13 cellular contexts compared by ENCODE assay signal in genomic region chr7:112982441-112983063, GRCh38.
DNase-seq lines count a peak whose midpoint lies in the region; ATAC-seq and TF ChIP-seq lines count a peak whose summit lies in the region.
"Had no signal": no experiment of that assay in that cellular context is flagged by ENCODE, and none has a peak within 500 bp of the region (broad histone marks: within the 10 kb centered on the region; RNA-seq: fewer than 3 reads in every experiment).

No MANE protein-coding gene starts in this region.

- DNase-seq in GM13976 (ENCODE audit: low spot score) (peak; percentile 7), NCI-H2171 (lab: John Stamatoyannopoulos, UW) (no peak), SW 1271 (lab: John Stamatoyannopoulos, UW) (no peak), NOMO-1 treated with DMSO at 0.1 percent for 48 hours (lab: John Stamatoyannopoulos, UW; ENCODE audit: unreplicated experiment) (no peak)
- DNase-seq: hypothalamus, midbrain, NCI-H1417, right lobe of liver, uterus had no signal

- ATAC-seq in GM19455 (IDR thresholded peaks at IDR 0.05; ENCODE audit: unreplicated experiment) (peak; percentile 76), HG02852 (IDR thresholded peaks at IDR 0.05; ENCODE audit: unreplicated experiment) (peak; percentile 72), HG03520 (IDR thresholded peaks at IDR 0.05; ENCODE audit: unreplicated experiment) (peak; percentile 69), GM18520 (IDR thresholded peaks at IDR 0.05; ENCODE audit: unreplicated experiment) (no peak)
- ATAC-seq: right lobe of liver had no signal

- in situ Hi-C loops in GM13976 (cut with MboI; ENCODE audit: low sequenced_read_pairs, unreplicated experiment), result no loop called here

- TF ChIP-seq CTCF in GM13976 (IDR thresholded peaks at IDR 0.05; ENCODE audit: borderline replicate concordance, control extremely low read depth, extremely low read depth, insufficient read depth, missing control alignments), result no peak
